In the genomic region with DNA sequence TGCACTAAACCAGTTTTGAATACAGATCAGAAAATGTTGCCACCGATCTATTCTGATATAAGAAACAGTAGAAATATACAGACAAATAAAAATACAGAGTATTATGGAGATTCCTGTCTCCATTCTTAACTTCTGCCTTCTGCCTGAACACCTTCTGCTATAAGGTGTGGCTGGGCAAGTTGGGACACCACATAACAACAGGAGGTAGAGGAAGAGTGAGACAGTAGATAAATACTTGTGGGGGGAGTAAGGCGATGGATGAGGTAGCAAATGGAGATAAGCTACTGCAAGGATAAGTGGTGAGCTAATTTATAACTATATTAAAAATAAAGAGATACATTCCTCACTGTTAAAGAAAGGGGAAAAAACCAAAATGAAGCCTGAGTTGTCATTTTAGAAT, we compare ENCODE assay signal across 27 cellular contexts.
"Had no signal": no experiment of that assay in that cellular context is flagged by ENCODE, and none has a peak within 500 bp of the region (broad histone marks: within the 10 kb centered on the region; RNA-seq: fewer than 3 reads in every experiment).

No MANE protein-coding gene starts in this region.

- H3K27me3 ChIP-seq: ascending aorta, heart left ventricle, neutrophil, right lobe of liver, testis, transverse colon had no signal

- H3K27ac ChIP-seq: ascending aorta, heart left ventricle, lower lobe of right lung, neutrophil, right lobe of liver, testis, transverse colon, WERI-Rb-1 had no signal

- ATAC-seq: activated CD4-positive, CD25-positive, alpha-beta regulatory T cell treated with anti-CD3 and anti-CD28 coated beads, Interleukin-2, amount 50 U/mL, for 24 hours; effector memory CD8-positive, alpha-beta T cell; esophagus mucosa; heart left ventricle; left lobe of liver; lower lobe of right lung; right lobe of liver had no signal

- H3K9me3 ChIP-seq: ascending aorta, heart left ventricle, lower lobe of right lung, neutrophil, testis, transverse colon had no signal

- DNase-seq: activated CD4-positive, alpha-beta T cell treated with anti-CD3 and anti-CD28 coated beads for 48 hours; activated CD4-positive, alpha-beta T cell treated with anti-CD3 and anti-CD28 coated beads, Interleukin-2, amount 50 U/mL, for 48 hours; activated CD8-positive, alpha-beta memory T cell treated with anti-CD3 and anti-CD28 coated beads for 24 hours; activated effector memory CD4-positive, alpha-beta T cell treated with Interleukin-2 at 50 U/mL for 16 hours; activated naive CD4-positive, alpha-beta T cell treated with anti-CD3 and anti-CD28 coated beads for 36 hours; activated naive CD8-positive, alpha-beta T cell treated with anti-CD3 and anti-CD28 coated beads for 36 hours; caudate nucleus; cortex of kidney; effector memory CD8-positive, alpha-beta T cell; foreskin fibroblast; heart left ventricle; kidney glomerular epithelial cell; lower lobe of right lung; naive B cell; nephron progenitor cell; right lobe of liver; stimulated activated CD4-positive, alpha-beta T cell treated with anti-CD3 and anti-CD28 coated beads, Interleukin-2, amount 100 ng/mL, for 48 hours; stimulated activated naive CD4-positive, alpha-beta T cell treated with Interleukin-2 at 50 U/mL for 16 hours; T-helper 9 cell; testis; transverse colon; WERI-Rb-1 had no signal

- H3K4me1 ChIP-seq: ascending aorta, heart left ventricle, lower lobe of right lung, right lobe of liver, transverse colon had no signal

- H3K36me3 ChIP-seq: ascending aorta, heart left ventricle, lower lobe of right lung, neutrophil, right lobe of liver, transverse colon, WERI-Rb-1 had no signal

- H3K4me3 ChIP-seq: ascending aorta, heart left ventricle, lower lobe of right lung, right lobe of liver, testis, transverse colon had no signal
